Comparison of ENCODE assay signal across 28 cellular contexts in genomic region chr13:39408512-39408911, GRCh38.
"Had no signal": no experiment of that assay in that cellular context is flagged by ENCODE, and none has a peak within 500 bp of the region (broad histone marks: within the 10 kb centered on the region; RNA-seq: fewer than 3 reads in every experiment).

No MANE protein-coding gene starts in this region.

- H3K9me3 Mint-ChIP-seq: naive B cell; nephron progenitor cell; stimulated activated memory B cell treated with anti-CD40 and anti-IgM and Interleukin-4, amounts not matched to agents 10 μg/mL and 1 μg/mL and 100 μg/mL, for 72 hours; stimulated activated naive CD8-positive, alpha-beta T cell treated with anti-CD3 and anti-CD28 coated beads, Interleukin-15, amount 100 ng/mL, for 72 hours had no signal

- H3K36me3 ChIP-seq: pancreas, prostate gland, right lobe of liver, transverse colon, upper lobe of left lung, vagina had no signal

- H3K4me3 ChIP-seq: hepatocyte, lung, pancreas, prostate gland, right lobe of liver, smooth muscle cell, transverse colon, upper lobe of left lung, vagina had no signal

- H3K4me1 ChIP-seq: pancreas, prostate gland, right lobe of liver had no signal

- H3K27ac ChIP-seq: hepatocyte, pancreas, prostate gland, right lobe of liver, transverse colon, vagina had no signal

- H3K27me3 ChIP-seq: hepatocyte, pancreas, right lobe of liver, transverse colon, upper lobe of left lung, vagina had no signal

- H3K9me3 ChIP-seq: pancreas, prostate gland, right lobe of liver, transverse colon, upper lobe of left lung, vagina had no signal

- H3K4me2 ChIP-seq: hepatocyte, smooth muscle cell had no signal

- H3K27me3 Mint-ChIP-seq: naive B cell; stimulated activated memory B cell treated with anti-CD40 and anti-IgM and Interleukin-4, amounts not matched to agents 10 μg/mL and 1 μg/mL and 100 μg/mL, for 72 hours had no signal

- H3K4me1 Mint-ChIP-seq: natural killer cell; stimulated activated memory B cell treated with anti-CD40 and anti-IgM and Interleukin-4, amounts not matched to agents 10 μg/mL and 1 μg/mL and 100 μg/mL, for 72 hours; stimulated activated naive CD8-positive, alpha-beta T cell treated with anti-CD3 and anti-CD28 coated beads, Interleukin-15, amount 100 ng/mL, for 72 hours had no signal

- H2AFZ ChIP-seq: hepatocyte had no signal

- H3K36me3 Mint-ChIP-seq: mesothelial cell of epicardium; naive B cell; natural killer cell; stimulated activated memory B cell treated with anti-CD40 and anti-IgM and Interleukin-4, amounts not matched to agents 10 μg/mL and 1 μg/mL and 100 μg/mL, for 72 hours had no signal

- ATAC-seq: left lobe of liver; natural killer cell; pancreas; right lobe of liver; stimulated activated memory B cell treated with anti-CD40 and anti-IgM and Interleukin-4, amounts not matched to agents 10 μg/mL and 1 μg/mL and 100 μg/mL, for 72 hours; stimulated activated naive CD8-positive, alpha-beta T cell treated with anti-CD3 and anti-CD28 coated beads, Interleukin-15, amount 100 ng/mL, for 72 hours had no signal

- H3K79me2 ChIP-seq: hepatocyte had no signal

- H3K27ac Mint-ChIP-seq: mesothelial cell of epicardium; naive B cell; natural killer cell; nephron progenitor cell; stimulated activated memory B cell treated with anti-CD40 and anti-IgM and Interleukin-4, amounts not matched to agents 10 μg/mL and 1 μg/mL and 100 μg/mL, for 72 hours; stimulated activated naive CD8-positive, alpha-beta T cell treated with anti-CD3 and anti-CD28 coated beads, Interleukin-15, amount 100 ng/mL, for 72 hours had no signal

- H3K4me3 Mint-ChIP-seq: mesothelial cell of epicardium; naive B cell; natural killer cell; nephron progenitor cell; stimulated activated memory B cell treated with anti-CD40 and anti-IgM and Interleukin-4, amounts not matched to agents 10 μg/mL and 1 μg/mL and 100 μg/mL, for 72 hours; stimulated activated naive CD8-positive, alpha-beta T cell treated with anti-CD3 and anti-CD28 coated beads, Interleukin-15, amount 100 ng/mL, for 72 hours had no signal

- DNase-seq: head of caudate nucleus; islet precursor cell; mesendoderm; naive B cell; natural killer cell; nephron progenitor cell; nucleus accumbens; pancreas; posterior cingulate gyrus; retina; right lobe of liver; stimulated activated CD4-positive, alpha-beta T cell treated with anti-CD3 and anti-CD28 coated beads, Interleukin-1b, Interleukin-23, amount 100 ng/mL, for 48 hours; stimulated activated CD4-positive, alpha-beta T cell treated with anti-CD3 and anti-CD28 coated beads, Interleukin-2, amount 100 ng/mL, for 48 hours; stimulated activated CD4-positive, alpha-beta T cell treated with anti-CD3 and anti-CD28 coated beads, Interleukin-4, amount 100 ng/mL, for 4 hours; stimulated activated CD8-positive, alpha-beta memory T cell treated with anti-CD3 and anti-CD28 coated beads, Interleukin-4, amount 100 ng/mL, for 48 hours; stimulated activated naive CD4-positive, alpha-beta T cell treated with Interleukin-2 at 50 U/mL for 16 hours; stimulated activated naive CD8-positive, alpha-beta T cell treated with anti-CD3 and anti-CD28 coated beads, Interleukin-15, amount 100 ng/mL, for 72 hours; substantia nigra; transverse colon; upper lobe of left lung had no signal
